In the genomic region with DNA sequence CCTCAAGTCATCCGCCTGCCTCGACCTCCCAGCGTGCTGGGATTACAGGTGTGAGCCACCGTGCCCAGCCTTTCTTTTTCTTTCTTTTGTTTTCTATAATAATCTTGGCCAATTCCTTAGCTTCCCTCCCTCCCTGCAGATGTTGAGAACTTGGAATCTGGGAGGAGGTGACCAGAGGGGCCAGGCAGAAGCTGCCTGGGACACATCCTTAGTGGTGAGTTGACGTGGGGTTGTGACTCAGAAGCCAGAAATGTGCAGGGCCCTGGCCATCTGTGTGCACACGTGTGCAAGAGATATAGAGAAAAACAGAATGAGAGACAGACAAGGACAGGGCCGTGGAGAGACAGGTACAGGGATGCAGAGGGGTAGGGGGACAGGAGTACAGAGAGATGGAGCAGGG, we compare ENCODE assay signal across 15 cellular contexts.
A peak's percentile ranks its signal among the peaks of the same experiment; 100 is the strongest.
DNase-seq lines count a peak whose midpoint lies in the region; ATAC-seq and TF ChIP-seq lines count a peak whose summit lies in the region.
"Had no signal": no experiment of that assay in that cellular context is flagged by ENCODE, and none has a peak within 500 bp of the region (broad histone marks: within the 10 kb centered on the region; RNA-seq: fewer than 3 reads in every experiment).

No MANE protein-coding gene starts in this region.

- no peaks in the 10 kb centered on the region for H3F3A ChIP-seq in SK-N-SH (replicated peaks; ENCODE audit: insufficient read depth)

- peaks cover 0 to 4% of the 10 kb centered on the region in 2 experiments for H3K36me3 ChIP-seq in SK-N-SH (replicated peaks in 1 of 2; ENCODE audit: control insufficient read depth in 1 of 2, insufficient read depth in 2 of 2, low read length in 1 of 2)
- H3K36me3 ChIP-seq: Peyer's patch, upper lobe of left lung had no signal

- CTCF ChIA-PET in SK-N-SH (lab: Yijun Ruan, JAX) = interaction anchor here (0.8 to 2.7 kb wide), 2 partner anchors 19 to 159 kb away, joined by 3 to 8 read pairs; no protein-coding TSS in a partner anchor

- 65% methylated on average over 7 of the region's 7 CpGs for WGBS in SK-N-SH (ENCODE audit: low lambda C conversion rate)

- H3K27ac Mint-ChIP-seq in T-helper 2 cell treated with Interferon-gamma antibody and Interleukin-4, amounts not matched to agents 5 μg/mL and 100 μg/mL, for 36 hours = peak overlapping the region; percentile 28
- H3K27ac Mint-ChIP-seq in stimulated activated memory B cell treated with anti-CD40 and anti-IgM and Interleukin-4, amounts not matched to agents 10 μg/mL and 1 μg/mL and 100 μg/mL, for 72 hours = peak overlapping the region; percentile 56
- H3K27ac Mint-ChIP-seq: activated CD8-positive, alpha-beta T cell treated with anti-CD3 and anti-CD28 coated beads for 36 hours; natural killer cell treated with Interleukin-12 subunit alpha and Interleukin-12 subunit beta and Interleukin-15 and Interleukin-18, amount 100 ng/mL, for 72 hours had no signal

- H3K9me3 ChIP-seq in SK-N-SH = no peaks in the 10 kb centered on the region
- H3K9me3 ChIP-seq: body of pancreas, Peyer's patch, upper lobe of left lung had no signal

- TF ChIP-seq EP300 in SK-N-SH (IDR thresholded peaks at IDR 0.05; ENCODE audit: borderline replicate concordance in 1 of 2, low read depth in 1 of 2, low read length in 1 of 2) = no peak

- H3K9me2 ChIP-seq in SK-N-SH = no peaks in the 10 kb centered on the region

- H3K27me3 ChIP-seq in SK-N-SH (ENCODE audit: insufficient read depth) = no peaks in the 10 kb centered on the region
- H3K27me3 ChIP-seq: body of pancreas, Peyer's patch, upper lobe of left lung had no signal

- ATAC-seq in stimulated activated memory B cell treated with anti-CD40 and anti-IgM and Interleukin-4, amounts not matched to agents 10 μg/mL and 1 μg/mL and 100 μg/mL, for 72 hours = no peak
- ATAC-seq in HG03025 (IDR thresholded peaks at IDR 0.05; ENCODE audit: low FRiP score, unreplicated experiment) = no peak
- ATAC-seq: activated CD8-positive, alpha-beta T cell treated with anti-CD3 and anti-CD28 coated beads for 36 hours; body of pancreas had no signal

- H3K4me1 ChIP-seq in SK-N-SH (ENCODE audit: control insufficient read depth in 1 of 2, insufficient read depth in 2 of 2, low read depth in 1 of 2, low read length in 1 of 2) = peaks cover 0 to 37% of the 10 kb centered on the region in 2 experiments; a peak in 1 of 4 replicates

- H3K9me3 Mint-ChIP-seq in T-helper 2 cell treated with Interferon-gamma antibody and Interleukin-4, amounts not matched to agents 5 μg/mL and 100 μg/mL, for 36 hours = no peaks in the 10 kb centered on the region
- no peaks in the 10 kb centered on the region for H3K9me3 Mint-ChIP-seq in stimulated activated memory B cell treated with anti-CD40 and anti-IgM and Interleukin-4, amounts not matched to agents 10 μg/mL and 1 μg/mL and 100 μg/mL, for 72 hours
- H3K9me3 Mint-ChIP-seq: activated CD8-positive, alpha-beta T cell treated with anti-CD3 and anti-CD28 coated beads for 36 hours; natural killer cell treated with Interleukin-12 subunit alpha and Interleukin-12 subunit beta and Interleukin-15 and Interleukin-18, amount 100 ng/mL, for 72 hours had no signal

- no peak overlapping the region for H3K4me2 ChIP-seq in SK-N-SH

- POLR2A ChIA-PET in SK-N-SH (lab: Yijun Ruan, JAX) = no interaction called here

- no peak for DNase-seq in T-helper 2 cell treated with Interferon-gamma antibody and Interleukin-4, amounts not matched to agents 5 μg/mL and 100 μg/mL, for 36 hours (ENCODE audit: low spot score)
- DNase-seq in T-helper 2 cell (no peak), SK-N-SH (no peak), fibroblast of gingiva (ENCODE audit: low read depth) (peak; percentile 28), NCI-H146 treated with DMSO at 0.1 percent for 48 hours (lab: John Stamatoyannopoulos, UW; ENCODE audit: unreplicated experiment) (no peak), NCI-H2107 (lab: John Stamatoyannopoulos, UW) (no peak)
- DNase-seq: activated CD8-positive, alpha-beta T cell treated with anti-CD3 and anti-CD28 coated beads for 36 hours; body of pancreas; NCI-H1048; Peyer's patch; stimulated activated CD4-positive, alpha-beta T cell treated with anti-CD3 and anti-CD28 coated beads, Interleukin-2, amount 100 ng/mL, for 48 hours; upper lobe of left lung had no signal

- no peak overlapping the region for H3K4me3 ChIP-seq in SK-N-SH (ENCODE audit: low read depth in 2 of 2, low read length in 1 of 2)
- H3K4me3 ChIP-seq: body of pancreas, Peyer's patch, upper lobe of left lung had no signal

- 0 out of 4 replicates have a peak overlapping the region, but pooled peaks of 1 of the 2 experiments have one; percentile 3 for H3K27ac ChIP-seq in SK-N-SH (ENCODE audit: low read depth in 2 of 2, low read length in 1 of 2)
- H3K27ac ChIP-seq: Peyer's patch had no signal

- H3K9ac ChIP-seq in SK-N-SH = no peak overlapping the region

- H3K4me3 Mint-ChIP-seq in T-helper 2 cell treated with Interferon-gamma antibody and Interleukin-4, amounts not matched to agents 5 μg/mL and 100 μg/mL, for 36 hours = no peak overlapping the region
- no peak overlapping the region for H3K4me3 Mint-ChIP-seq in stimulated activated memory B cell treated with anti-CD40 and anti-IgM and Interleukin-4, amounts not matched to agents 10 μg/mL and 1 μg/mL and 100 μg/mL, for 72 hours
- H3K4me3 Mint-ChIP-seq: activated CD8-positive, alpha-beta T cell treated with anti-CD3 and anti-CD28 coated beads for 36 hours; natural killer cell treated with Interleukin-12 subunit alpha and Interleukin-12 subunit beta and Interleukin-15 and Interleukin-18, amount 100 ng/mL, for 72 hours had no signal

- no peak overlapping the region for H2AFZ ChIP-seq in SK-N-SH (ENCODE audit: low read depth)

- no peaks in the 10 kb centered on the region for H3K36me3 Mint-ChIP-seq in T-helper 2 cell treated with Interferon-gamma antibody and Interleukin-4, amounts not matched to agents 5 μg/mL and 100 μg/mL, for 36 hours (ENCODE audit: low read depth)
- H3K36me3 Mint-ChIP-seq in stimulated activated memory B cell treated with anti-CD40 and anti-IgM and Interleukin-4, amounts not matched to agents 10 μg/mL and 1 μg/mL and 100 μg/mL, for 72 hours = peaks cover 18% of the 10 kb centered on the region
- H3K36me3 Mint-ChIP-seq: natural killer cell treated with Interleukin-12 subunit alpha and Interleukin-12 subunit beta and Interleukin-15 and Interleukin-18, amount 100 ng/mL, for 72 hours had no signal

- H3K27me3 Mint-ChIP-seq in T-helper 2 cell treated with Interferon-gamma antibody and Interleukin-4, amounts not matched to agents 5 μg/mL and 100 μg/mL, for 36 hours (ENCODE audit: low read depth) = no peaks in the 10 kb centered on the region
- no peaks in the 10 kb centered on the region for H3K27me3 Mint-ChIP-seq in stimulated activated memory B cell treated with anti-CD40 and anti-IgM and Interleukin-4, amounts not matched to agents 10 μg/mL and 1 μg/mL and 100 μg/mL, for 72 hours
- H3K27me3 Mint-ChIP-seq: activated CD8-positive, alpha-beta T cell treated with anti-CD3 and anti-CD28 coated beads for 36 hours; natural killer cell treated with Interleukin-12 subunit alpha and Interleukin-12 subunit beta and Interleukin-15 and Interleukin-18, amount 100 ng/mL, for 72 hours had no signal

- H3K79me2 ChIP-seq in SK-N-SH (ENCODE audit: insufficient read depth) = peaks cover 26% of the 10 kb centered on the region; the same call in 1 of the 2 replicates

- peaks cover 11% of the 10 kb centered on the region for H3K4me1 Mint-ChIP-seq in T-helper 2 cell treated with Interferon-gamma antibody and Interleukin-4, amounts not matched to agents 5 μg/mL and 100 μg/mL, for 36 hours (ENCODE audit: low read depth)
- peaks cover 45% of the 10 kb centered on the region for H3K4me1 Mint-ChIP-seq in stimulated activated memory B cell treated with anti-CD40 and anti-IgM and Interleukin-4, amounts not matched to agents 10 μg/mL and 1 μg/mL and 100 μg/mL, for 72 hours

- no peak for TF ChIP-seq CTCF in SK-N-SH (IDR thresholded peaks at IDR 0.05)

- no peaks in the 10 kb centered on the region for H4K20me1 ChIP-seq in SK-N-SH (ENCODE audit: insufficient read depth)

- no peak for TF ChIP-seq RAD21 in SK-N-SH (IDR thresholded peaks at IDR 0.05; ENCODE audit: low read length)

TF ChIP-seq in SK-N-SH, 30 proteins besides CTCF, POLR2A, EP300 and RAD21:
- TF ChIP-seq MXI1 (IDR thresholded peaks at IDR 0.05; ENCODE audit: low read depth, low read length) (no peak), FOSL2 (IDR thresholded peaks at IDR 0.05; ENCODE audit: borderline replicate concordance, low read depth) (peak; percentile 45; the same call in 1 of the 2 replicates), TCF12 (IDR thresholded peaks at IDR 0.05) (peak; percentile 82), JUND (IDR thresholded peaks at IDR 0.05) (peak; percentile 57)
- TF ChIP-seq, protein P1, sequence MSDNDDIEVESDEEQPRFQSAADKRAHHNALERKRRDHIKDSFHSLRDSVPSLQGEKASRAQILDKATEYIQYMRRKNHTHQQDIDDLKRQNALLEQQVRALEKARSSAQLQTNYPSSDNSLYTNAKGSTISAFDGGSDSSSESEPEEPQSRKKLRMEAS (IDR thresholded peaks at IDR 0.05; ENCODE audit: low read depth) = peak; percentile 70
